Comparison of ENCODE assay signal across 1 cellular context in the genomic region with DNA sequence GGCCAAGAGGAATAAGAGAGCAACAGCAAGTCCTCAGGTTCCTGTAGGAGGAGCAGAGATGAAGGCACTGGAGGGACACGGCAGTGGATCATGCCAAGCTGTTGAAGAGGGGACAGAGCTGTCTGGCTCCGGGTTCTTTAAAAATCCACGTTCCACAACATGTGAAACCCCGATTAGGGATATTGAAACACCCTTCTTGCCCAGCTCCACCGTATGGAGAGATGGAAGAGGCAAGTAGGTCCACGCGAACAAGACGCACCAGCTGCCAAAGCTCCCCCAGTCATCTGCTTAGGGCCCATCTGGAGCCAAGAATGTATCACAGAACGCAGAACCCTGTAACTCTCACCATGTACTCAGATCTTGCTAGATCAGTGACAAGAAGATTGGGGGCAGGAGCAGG.
TF ChIP-seq lines count a peak whose summit lies in the region.

No MANE protein-coding gene starts in this region.

TF ChIP-seq in GM23338, 12 proteins besides CTCF, POLR2A, EP300 and RAD21 (continued from another document):
- TF ChIP-seq ZNF462 (CRISPR knock-in tag; IDR thresholded peaks at IDR 0.05) (no peak), CREB1 (CRISPR knock-in tag; IDR thresholded peaks at IDR 0.05; ENCODE audit: low read depth) (no peak), EZH2 (IDR thresholded peaks at IDR 0.05; ENCODE audit: low read depth, unreplicated experiment) (no peak), ETS1 (IDR thresholded peaks at IDR 0.05) (no peak)
- TF ChIP-seq, protein P1, sequence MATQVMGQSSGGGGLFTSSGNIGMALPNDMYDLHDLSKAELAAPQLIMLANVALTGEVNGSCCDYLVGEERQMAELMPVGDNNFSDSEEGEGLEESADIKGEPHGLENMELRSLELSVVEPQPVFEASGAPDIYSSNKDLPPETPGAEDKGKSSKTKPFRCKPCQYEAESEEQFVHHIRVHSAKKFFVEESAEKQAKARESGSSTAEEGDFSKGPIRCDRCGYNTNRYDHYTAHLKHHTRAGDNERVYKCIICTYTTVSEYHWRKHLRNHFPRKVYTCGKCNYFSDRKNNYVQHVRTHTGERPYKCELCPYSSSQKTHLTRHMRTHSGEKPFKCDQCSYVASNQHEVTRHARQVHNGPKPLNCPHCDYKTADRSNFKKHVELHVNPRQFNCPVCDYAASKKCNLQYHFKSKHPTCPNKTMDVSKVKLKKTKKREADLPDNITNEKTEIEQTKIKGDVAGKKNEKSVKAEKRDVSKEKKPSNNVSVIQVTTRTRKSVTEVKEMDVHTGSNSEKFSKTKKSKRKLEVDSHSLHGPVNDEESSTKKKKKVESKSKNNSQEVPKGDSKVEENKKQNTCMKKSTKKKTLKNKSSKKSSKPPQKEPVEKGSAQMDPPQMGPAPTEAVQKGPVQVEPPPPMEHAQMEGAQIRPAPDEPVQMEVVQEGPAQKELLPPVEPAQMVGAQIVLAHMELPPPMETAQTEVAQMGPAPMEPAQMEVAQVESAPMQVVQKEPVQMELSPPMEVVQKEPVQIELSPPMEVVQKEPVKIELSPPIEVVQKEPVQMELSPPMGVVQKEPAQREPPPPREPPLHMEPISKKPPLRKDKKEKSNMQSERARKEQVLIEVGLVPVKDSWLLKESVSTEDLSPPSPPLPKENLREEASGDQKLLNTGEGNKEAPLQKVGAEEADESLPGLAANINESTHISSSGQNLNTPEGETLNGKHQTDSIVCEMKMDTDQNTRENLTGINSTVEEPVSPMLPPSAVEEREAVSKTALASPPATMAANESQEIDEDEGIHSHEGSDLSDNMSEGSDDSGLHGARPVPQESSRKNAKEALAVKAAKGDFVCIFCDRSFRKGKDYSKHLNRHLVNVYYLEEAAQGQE (IDR thresholded peaks at IDR 0.05; ENCODE audit: unreplicated experiment): no peak
TF ChIP-seq in GM23338: peak in this region for 0.
